ENCODE assay signal across 8 cellular contexts in genomic region chr5:168578506-168579205, GRCh38. TPM values are rescaled to one million over a fixed set of nuclear protein-coding genes. Genes with fewer than 3 reads are reported as not detected.
DNase-seq lines count a peak whose midpoint lies in the region; ATAC-seq, FAIRE-seq and TF ChIP-seq lines count a peak whose summit lies in the region.

No MANE protein-coding gene starts in this region.

- TF ChIP-seq CTCF in bronchial epithelial cell (IDR thresholded peaks at IDR 0.05; ENCODE audit: insufficient read depth, low read length, severe bottlenecking) (no peak), lower leg skin (IDR thresholded peaks at IDR 0.05) (no peak), thoracic aorta (IDR thresholded peaks at IDR 0.05) (no peak)

- H3K4me3 ChIP-seq in bronchial epithelial cell (ENCODE audit: low read depth, low read length) (peak overlapping the region; percentile 95), lower leg skin (ENCODE audit: low read depth, poor library complexity, severe bottlenecking) (peak overlapping the region; percentile 88), thoracic aorta (peak overlapping the region; percentile 95)

- no peak for DNase-seq in activated naive CD4-positive, alpha-beta T cell treated with anti-CD3 and anti-CD28 coated beads for 36 hours
- no peak for DNase-seq in activated naive CD4-positive, alpha-beta T cell treated with Interleukin-2 at 50 U/mL for 16 hours
- DNase-seq in NCI-H748 (lab: John Stamatoyannopoulos, UW; ENCODE audit: unreplicated experiment) (peak; percentile 76), bronchial epithelial cell (ENCODE audit: low read depth) (peak; percentile 25), lower leg skin (ENCODE audit: low spot score in 2 of 2) (no peak), thoracic aorta (ENCODE audit: low spot score) (no peak), occipital lobe (lab: John Stamatoyannopoulos, UW) (no peak)

- 0 to 1% methylated on average over 32 of the region's 32 CpGs for WGBS in lower leg skin, 2 donors

- no peaks in the 10 kb centered on the region for H3K9me3 Mint-ChIP-seq in activated naive CD4-positive, alpha-beta T cell treated with anti-CD3 and anti-CD28 coated beads for 36 hours

- intact Hi-C loops in activated naive CD4-positive, alpha-beta T cell treated with anti-CD3 and anti-CD28 coated beads for 36 hours (cut with micrococcal nuclease), result loop anchor here (1.0 to 5.0 kb wide), 13 partner anchors 30 to 1229 kb away; partner anchors contain the start of genes FBLL1, RARS1, SPDL1 and WWC1
- intact Hi-C loops in lower leg skin (cut with DNase I; ENCODE audit: low total_unique reads), result no loop called here

- peak overlapping the region; percentile 87 to 92 for H3K27ac ChIP-seq in thoracic aorta

- no peak for TF ChIP-seq POLR2A in lower leg skin (IDR thresholded peaks at IDR 0.05)

- H3K4me3 Mint-ChIP-seq in activated naive CD4-positive, alpha-beta T cell treated with anti-CD3 and anti-CD28 coated beads for 36 hours, result peak overlapping the region; percentile 89

- CTCF ChIA-PET in activated naive CD4-positive, alpha-beta T cell treated with anti-CD3 and anti-CD28 coated beads for 36 hours (lab: Charles Lee), result no interaction called here

- H3K27me3 ChIP-seq in bronchial epithelial cell (ENCODE audit: control insufficient read depth, insufficient read depth, low read length) (no peaks in the 10 kb centered on the region), thoracic aorta (replicated peaks; ENCODE audit: insufficient read depth) (no peaks in the 10 kb centered on the region)

- H3K27ac Mint-ChIP-seq in activated naive CD4-positive, alpha-beta T cell treated with anti-CD3 and anti-CD28 coated beads for 36 hours, result peak overlapping the region; percentile 80

- H3K36me3 Mint-ChIP-seq in activated naive CD4-positive, alpha-beta T cell treated with anti-CD3 and anti-CD28 coated beads for 36 hours (ENCODE audit: low read depth), result peaks cover 14% of the 10 kb centered on the region

- ATAC-seq in HG02840 (IDR thresholded peaks at IDR 0.05; ENCODE audit: low FRiP score, unreplicated experiment) (peak; percentile 19), thoracic aorta (ENCODE audit: insufficient number of reproducible peaks, low FRiP score, low read depth) (no peak)

- H3K4me1 Mint-ChIP-seq in activated naive CD4-positive, alpha-beta T cell treated with anti-CD3 and anti-CD28 coated beads for 36 hours (ENCODE audit: low read depth), result peaks cover 31% of the 10 kb centered on the region

- FAIRE-seq in bronchial epithelial cell (lab: Jason Lieb, UNC), result no peak

- peaks cover 13 to 39% of the 10 kb centered on the region in 2 donors for H3K4me1 ChIP-seq in thoracic aorta (ENCODE audit: control insufficient read depth in 1 of 2, low read depth in 2 of 2)

- H3K9me3 ChIP-seq in thoracic aorta, result no peaks in the 10 kb centered on the region

- H3K27me3 Mint-ChIP-seq in activated naive CD4-positive, alpha-beta T cell treated with anti-CD3 and anti-CD28 coated beads for 36 hours (ENCODE audit: low read depth), result no peaks in the 10 kb centered on the region

- H3K36me3 ChIP-seq in bronchial epithelial cell (ENCODE audit: control insufficient read depth, insufficient read depth, low read length), result no peaks in the 10 kb centered on the region
- H3K36me3 ChIP-seq in thoracic aorta, result no peaks in the 10 kb centered on the region

RNA-seq across cellular contexts. Expression of gene PANK3, which starts 0.5 kb away (rescaled TPM):
- 10 to 100 TPM; 44.9 to 45.1 TPM for total RNA-seq in activated naive CD4-positive, alpha-beta T cell treated with anti-CD3 and anti-CD28 coated beads for 36 hours
- total RNA-seq in bronchial epithelial cell, result 55.8 and 61.3 TPM in 2 replicates
- 10 to 100 TPM; 31.3 to 46.2 (median 38.2) TPM for total RNA-seq in lower leg skin
- total RNA-seq in thoracic aorta, result 10 to 100 TPM; 24.9 to 39.2 TPM
- 293 TPM for total RNA-seq in occipital lobe

RNA-seq across cellular contexts. Expression of gene FBLL1, which starts 49.6 kb away (rescaled TPM):
- total RNA-seq in activated naive CD4-positive, alpha-beta T cell treated with anti-CD3 and anti-CD28 coated beads for 36 hours, result under 1 TPM in 1 of 2 experiments, not detected in 1; 0.21 TPM
- 0.77 TPM in 1 of 2 replicates, not detected in the other for total RNA-seq in bronchial epithelial cell
- total RNA-seq in lower leg skin, result under 1 TPM in 3 of 4 donors, not detected in 1; 0.17 to 0.49 (median 0.36) TPM
- not detected for total RNA-seq in thoracic aorta
- 54.9 TPM for total RNA-seq in occipital lobe

Comparison
In these comparisons a context has a peak if more than half of its experiments do, and no peak if none do; other contexts are left out.
1. DNase-seq: peak in NCI-H748 (single experiment) and bronchial epithelial cell (single experiment); none in activated naive CD4-positive, alpha-beta T cell treated with anti-CD3 and anti-CD28 coated beads for 36 hours (single experiment), activated naive CD4-positive, alpha-beta T cell treated with Interleukin-2 at 50 U/mL for 16 hours (single experiment), lower leg skin (0 of 2), thoracic aorta (single experiment) and occipital lobe (single experiment).
2. RNA of gene FBLL1, which starts 49.6 kb away (total RNA-seq): 54.9 TPM in occipital lobe (single experiment); 0.17 to 0.49 TPM in lower leg skin, 0.21 TPM in activated naive CD4-positive, alpha-beta T cell treated with anti-CD3 and anti-CD28 coated beads for 36 hours, not detected in thoracic aorta and 0.77 TPM in bronchial epithelial cell; every median in the first group is over 10 times any median in the second.
3. Peak in every context shown above with its lines, with median percentiles within 50 percentile points of each other: H3K4me3 ChIP-seq.